ENCODE assay signal across 26 cellular contexts in the genomic region with DNA sequence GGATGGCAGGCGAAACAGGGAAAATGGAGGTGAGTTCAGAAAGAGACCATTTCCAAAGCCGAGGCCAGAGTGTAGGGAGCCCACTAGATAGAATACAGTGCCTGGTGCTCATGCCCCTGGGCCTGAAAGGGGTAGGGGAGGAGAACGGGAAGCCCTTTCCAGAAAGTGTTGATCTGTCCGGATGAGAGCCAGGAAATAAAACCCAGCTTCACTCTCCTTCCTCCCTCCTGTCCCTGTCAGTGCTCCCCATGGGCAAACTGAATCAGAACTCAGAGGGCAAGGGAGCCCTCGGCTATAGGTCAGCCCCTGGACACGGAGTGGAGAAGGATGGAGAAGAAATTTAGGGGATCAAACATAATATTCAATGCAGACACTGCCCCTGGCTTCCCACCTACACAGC.
"Had no signal": no experiment of that assay in that cellular context is flagged by ENCODE, and none has a peak within 500 bp of the region (broad histone marks: within the 10 kb centered on the region; RNA-seq: fewer than 3 reads in every experiment).

No MANE protein-coding gene starts in this region.

- H3K4me1 ChIP-seq: foreskin keratinocyte, heart right ventricle, left lung, lower lobe of right lung, parathyroid adenoma, psoas muscle, tibial nerve had no signal

- H3K36me3 ChIP-seq: heart right ventricle, left lung, lower lobe of right lung, tibial nerve had no signal

- DNase-seq: activated CD4-positive, alpha-beta memory T cell treated with anti-CD3 and anti-CD28 coated beads for 36 hours; activated CD4-positive, alpha-beta T cell treated with anti-CD3 and anti-CD28 coated beads, Interleukin-2, amount 10 ng/mL, durations not matched to agents 24 days and 14 days; activated CD4-positive, CD25-positive, alpha-beta regulatory T cell treated with anti-CD3 and anti-CD28 coated beads, Interleukin-2, amount 50 U/mL, for 72 hours; activated gamma-delta T cell treated with Interleukin-2 at 50 U/mL for 16 hours; activated naive CD4-positive, alpha-beta T cell treated with anti-CD3 and anti-CD28 coated beads, Interleukin-2, amount 50 U/mL, for 16 hours; activated T-cell treated with anti-CD3 and anti-CD28 coated beads, Interleukin-2, amount 50 U/mL, for 4 hours; amniotic stem cell; caudate nucleus; cortex of kidney; effector memory CD8-positive, alpha-beta T cell; foreskin keratinocyte; heart right ventricle; kidney glomerular epithelial cell; left lung; lower lobe of right lung; mesenchymal stem cell; nucleus accumbens; psoas muscle; stimulated activated naive CD4-positive, alpha-beta T cell; T-helper 9 cell had no signal

- H3K4me1 Mint-ChIP-seq: activated CD4-positive, alpha-beta T cell treated with anti-CD3 and anti-CD28 coated beads, Interleukin-2, amount 10 ng/mL, durations not matched to agents 24 days and 14 days; activated T-helper 17 cell treated with anti-CD3 and anti-CD28 coated beads, Interleukin-2, amount 50 U/mL, for 72 hours; nephron had no signal

- H3K4me3 Mint-ChIP-seq: activated CD4-positive, alpha-beta memory T cell treated with anti-CD3 and anti-CD28 coated beads for 36 hours; activated CD4-positive, alpha-beta T cell treated with anti-CD3 and anti-CD28 coated beads, Interleukin-2, amount 10 ng/mL, durations not matched to agents 24 days and 14 days; activated T-cell treated with anti-CD3 and anti-CD28 coated beads, Interleukin-2, amount 50 U/mL, for 4 hours; activated T-helper 17 cell treated with anti-CD3 and anti-CD28 coated beads, Interleukin-2, amount 50 U/mL, for 72 hours; effector memory CD8-positive, alpha-beta T cell; nephron; T-helper 1 cell treated with Interleukin-12 subunit alpha and Interleukin-12 subunit beta and Interleukin-4 antibody, amounts not matched to agents 30 μg/mL and 1 μg/mL, for 36 hours had no signal

- H3K9ac ChIP-seq: parathyroid adenoma had no signal

- H3K4me3 ChIP-seq: heart right ventricle, left lung, lower lobe of right lung, psoas muscle, tibial nerve had no signal

- H3K27ac Mint-ChIP-seq: activated CD4-positive, alpha-beta memory T cell treated with anti-CD3 and anti-CD28 coated beads for 36 hours; activated CD4-positive, alpha-beta T cell treated with anti-CD3 and anti-CD28 coated beads, Interleukin-2, amount 10 ng/mL, durations not matched to agents 24 days and 14 days; activated T-helper 17 cell treated with anti-CD3 and anti-CD28 coated beads, Interleukin-2, amount 50 U/mL, for 72 hours; effector memory CD8-positive, alpha-beta T cell; nephron; T-helper 1 cell treated with Interleukin-12 subunit alpha and Interleukin-12 subunit beta and Interleukin-4 antibody, amounts not matched to agents 30 μg/mL and 1 μg/mL, for 36 hours had no signal

- H3K27ac ChIP-seq: foreskin keratinocyte, heart right ventricle, left lung, lower lobe of right lung, parathyroid adenoma, psoas muscle, tibial nerve, VCaP had no signal

- H3K27me3 ChIP-seq: foreskin keratinocyte, tibial nerve had no signal

- ATAC-seq: activated T-cell treated with anti-CD3 and anti-CD28 coated beads, Interleukin-2, amount 50 U/mL, for 4 hours; activated T-helper 17 cell treated with anti-CD3 and anti-CD28 coated beads, Interleukin-2, amount 50 U/mL, for 72 hours; effector memory CD8-positive, alpha-beta T cell; foreskin keratinocyte; heart right ventricle; left lung; lower lobe of right lung; psoas muscle had no signal
